ENCODE assay signal across 22 cellular contexts in genomic region chr18:57922885-57923284, GRCh38.
"Had no signal": no experiment of that assay in that cellular context is flagged by ENCODE, and none has a peak within 500 bp of the region (broad histone marks: within the 10 kb centered on the region; RNA-seq: fewer than 3 reads in every experiment).

No MANE protein-coding gene starts in this region.

- H3K4me1 Mint-ChIP-seq: mesothelial cell of epicardium, naive B cell had no signal

- H3K36me3 ChIP-seq: colonic mucosa, esophagus squamous epithelium, gastrocnemius medialis, heart right ventricle, left lung, lower lobe of right lung had no signal

- DNase-seq: colonic mucosa; cortex of kidney; effector CD8-positive, alpha-beta T cell; effector memory CD8-positive, alpha-beta T cell; endodermal cell; esophagus squamous epithelium; foreskin fibroblast; foreskin melanocyte; gastrocnemius medialis; head of caudate nucleus; heart right ventricle; hippocampal formation; left cardiac atrium; left lung; left ventricle myocardium superior; lower lobe of right lung; mesenchymal stem cell; mucosa of descending colon; naive B cell had no signal

- H3K36me3 Mint-ChIP-seq: mesothelial cell of epicardium, naive B cell had no signal

- H3K27me3 Mint-ChIP-seq: dendritic cell treated with granulocyte-macrophage colony-stimulating factor and Interleukin-4, amounts not matched to agents 40 ng/mL and 50 ng/mL, for 4 days; naive B cell had no signal

- H3K27me3 ChIP-seq: colonic mucosa, esophagus squamous epithelium, gastrocnemius medialis, heart right ventricle, left lung had no signal

- H3K4me1 ChIP-seq: colonic mucosa, gastrocnemius medialis, heart right ventricle, lower lobe of right lung had no signal

- H3K9me3 ChIP-seq: colonic mucosa, esophagus squamous epithelium, gastrocnemius medialis, heart right ventricle, left lung, lower lobe of right lung, mucosa of descending colon had no signal

- H3K4me3 ChIP-seq: colonic mucosa, esophagus squamous epithelium, gastrocnemius medialis, heart right ventricle, left lung, lower lobe of right lung, mucosa of descending colon had no signal

- H3K4me3 Mint-ChIP-seq: dendritic cell treated with granulocyte-macrophage colony-stimulating factor and Interleukin-4, amounts not matched to agents 40 ng/mL and 50 ng/mL, for 4 days; effector memory CD8-positive, alpha-beta T cell; endodermal cell; mesothelial cell of epicardium had no signal

- ATAC-seq: effector memory CD8-positive, alpha-beta T cell; esophagus mucosa; gastrocnemius medialis; heart right ventricle; left cardiac atrium; left lung; left ventricle myocardium superior; lower lobe of right lung; mucosa of descending colon had no signal

- H3K27ac Mint-ChIP-seq: dendritic cell treated with granulocyte-macrophage colony-stimulating factor and Interleukin-4, amounts not matched to agents 40 ng/mL and 50 ng/mL, for 4 days; effector memory CD8-positive, alpha-beta T cell; endodermal cell; mesothelial cell of epicardium; naive B cell had no signal

- H3K27ac ChIP-seq: colonic mucosa, esophagus squamous epithelium, gastrocnemius medialis, heart right ventricle, left lung, lower lobe of right lung had no signal

- H3K9me3 Mint-ChIP-seq: dendritic cell treated with granulocyte-macrophage colony-stimulating factor and Interleukin-4, amounts not matched to agents 40 ng/mL and 50 ng/mL, for 4 days; endodermal cell; naive B cell had no signal
